8 cellular contexts compared by ENCODE assay signal in genomic region chr15:39548561-39548960, GRCh38.
"Had no signal": no experiment of that assay in that cellular context is flagged by ENCODE, and none has a peak within 500 bp of the region (broad histone marks: within the 10 kb centered on the region; RNA-seq: fewer than 3 reads in every experiment).

No MANE protein-coding gene starts in this region.

- DNase-seq: GDM1, GF-D8 had no signal

- ATAC-seq: GM12878 had no signal

- H3K4me3 ChIP-seq: GM12878 had no signal

- FAIRE-seq: G401.6, GM12878, GM12891, GM12892, GM18507, GM19239 had no signal
